ENCODE assay signal across 17 cellular contexts in the genomic region with DNA sequence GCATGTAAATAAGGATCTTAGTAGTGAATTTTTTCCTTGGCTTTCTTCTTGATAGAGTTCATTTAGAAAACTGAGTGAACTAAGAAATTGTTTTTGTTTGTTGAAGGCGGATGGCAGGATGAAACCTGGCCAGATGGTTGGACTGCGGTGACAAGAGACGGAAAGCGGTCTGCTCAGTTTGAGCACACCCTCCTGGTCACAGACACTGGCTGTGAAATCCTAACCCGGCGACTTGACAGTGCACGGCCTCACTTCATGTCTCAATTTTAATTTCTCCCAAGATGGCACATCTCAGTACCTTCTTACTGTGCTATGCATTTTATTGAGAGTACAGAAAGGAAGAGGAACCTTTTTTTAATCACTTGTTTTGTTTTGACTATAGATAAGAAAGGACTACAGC. TPM values are rescaled to one million over a fixed set of nuclear protein-coding genes. Genes with fewer than 3 reads are reported as not detected.
DNase-seq lines count a peak whose midpoint lies in the region; ATAC-seq and TF ChIP-seq lines count a peak whose summit lies in the region.
"Had no signal": no experiment of that assay in that cellular context is flagged by ENCODE, and none has a peak within 500 bp of the region (broad histone marks: within the 10 kb centered on the region; RNA-seq: fewer than 3 reads in every experiment).

No MANE protein-coding gene starts in this region.

- no peak overlapping the region for H3K4ac ChIP-seq in trophoblast cell (ENCODE audit: low read depth, low read length)

- no peaks in the 10 kb centered on the region for H3K9me3 Mint-ChIP-seq in CD8-positive, alpha-beta T cell
- peaks cover 2% of the 10 kb centered on the region for H3K9me3 Mint-ChIP-seq in endodermal cell
- H3K9me3 Mint-ChIP-seq: activated CD4-positive, alpha-beta T cell treated with anti-CD3 and anti-CD28 coated beads, Interleukin-2, amount 10 ng/mL, durations not matched to agents 7 days and 5 days had no signal

- no peak for ATAC-seq in CD8-positive, alpha-beta T cell

- no peaks in the 10 kb centered on the region for H3F3A ChIP-seq in MM.1S (ENCODE audit: insufficient read depth, low read length)

- no peak for TF ChIP-seq POLR2A in tibial nerve (IDR thresholded peaks at IDR 0.05)

- H2BK12ac ChIP-seq in trophoblast cell (ENCODE audit: low read length): peak overlapping the region; percentile 99

- no peak overlapping the region for H4K12ac ChIP-seq in trophoblast cell (ENCODE audit: low read depth, low read length)

- H3K23ac ChIP-seq in trophoblast cell (ENCODE audit: low read length): no peak overlapping the region

- peak overlapping the region; percentile 93 for H4K91ac ChIP-seq in trophoblast cell (ENCODE audit: low read depth, low read length)

- no peaks in the 10 kb centered on the region for H3K9me2 ChIP-seq in MM.1S (replicated peaks; ENCODE audit: insufficient read depth, low read length)

- H3K4me1 Mint-ChIP-seq in CD8-positive, alpha-beta T cell (ENCODE audit: low read depth): peaks cover 2% of the 10 kb centered on the region
- peaks cover 4% of the 10 kb centered on the region for H3K4me1 Mint-ChIP-seq in endodermal cell

- 93 to 96% methylated on average over 6 to 7 of the region's 7 CpGs for WGBS in endodermal cell (ENCODE audit: insufficient coverage in 1 of 2, insufficient read length in 1 of 2), 2 experiments
- no CpG with 5 or more reads among the region's 7 CpGs for WGBS in trophoblast cell (ENCODE audit: extremely low coverage, insufficient coverage, insufficient read length)
- WGBS in tibial nerve, 2 donors: 93 to 96% methylated on average over 7 of the region's 7 CpGs

- DNase-seq in CD8-positive, alpha-beta T cell: no peak
- no peak for DNase-seq in endodermal cell
- DNase-seq in trophoblast cell: no peak
- no peak for DNase-seq in MM.1S
- no peak for DNase-seq in tibial nerve (ENCODE audit: low spot score in 2 of 2)
- DNase-seq in stimulated activated CD4-positive, alpha-beta T cell treated with anti-CD3 and anti-CD28 coated beads, Interleukin-4, amount 100 ng/mL, for 4 hours: no peak
- DNase-seq: activated CD4-positive, alpha-beta T cell treated with anti-CD3 and anti-CD28 coated beads, Interleukin-2, amount 10 ng/mL, durations not matched to agents 7 days and 5 days; C1 segment of cervical spinal cord; DMS79 treated with DMSO at 0.1 percent for 48 hours; midbrain; NCI-H187; NCI-H748 treated with DMSO at 0.1 percent for 48 hours; pancreas; RPMI8226; T-helper 2 cell had no signal

- H4K8ac ChIP-seq in trophoblast cell (ENCODE audit: low read depth, low read length): peak overlapping the region; percentile 53

- no peaks in the 10 kb centered on the region for H3K27me3 Mint-ChIP-seq in CD8-positive, alpha-beta T cell (ENCODE audit: low read depth)
- H3K27me3 Mint-ChIP-seq in endodermal cell (ENCODE audit: insufficient read depth): no peaks in the 10 kb centered on the region
- H3K27me3 Mint-ChIP-seq: activated CD4-positive, alpha-beta T cell treated with anti-CD3 and anti-CD28 coated beads, Interleukin-2, amount 10 ng/mL, durations not matched to agents 7 days and 5 days had no signal

- H3K9me3 ChIP-seq in CD8-positive, alpha-beta T cell (ENCODE audit: low read length): no peaks in the 10 kb centered on the region
- H3K9me3 ChIP-seq in HUES6 (ENCODE audit: control insufficient read depth, insufficient read depth, low read depth, low read length) (no peaks in the 10 kb centered on the region), endodermal cell (ENCODE audit: control insufficient read depth, low read length) (no peaks in the 10 kb centered on the region), trophoblast cell (ENCODE audit: insufficient read depth, low read depth, low read length) (no peaks in the 10 kb centered on the region), MM.1S (replicated peaks; ENCODE audit: insufficient read depth, low read length) (no peaks in the 10 kb centered on the region), tibial nerve (no peaks in the 10 kb centered on the region)
- H3K9me3 ChIP-seq: pancreas had no signal

- H3K4me2 ChIP-seq in trophoblast cell (ENCODE audit: low read length) (no peak overlapping the region), MM.1S (ENCODE audit: low read depth, low read length) (no peak overlapping the region)

- H3K36me3 Mint-ChIP-seq in CD8-positive, alpha-beta T cell: peaks cover 64% of the 10 kb centered on the region
- H3K36me3 Mint-ChIP-seq in endodermal cell (ENCODE audit: low read depth): peaks cover 62% of the 10 kb centered on the region

- H3K79me1 ChIP-seq in trophoblast cell (ENCODE audit: low read length): peaks cover 19% of the 10 kb centered on the region

- H3K79me2 ChIP-seq in trophoblast cell (ENCODE audit: control insufficient read depth, insufficient read depth, low read length, poor library complexity): peaks cover 2% of the 10 kb centered on the region
- H3K79me2 ChIP-seq in MM.1S (ENCODE audit: low read length): no peaks in the 10 kb centered on the region

- no peak overlapping the region for H3K27ac ChIP-seq in CD8-positive, alpha-beta T cell (ENCODE audit: low read depth, low read length)
- H3K27ac ChIP-seq in HUES6 (ENCODE audit: low read depth, low read length) (0 out of 2 replicates have a peak overlapping the region, but pooled peaks have one; percentile 42), endodermal cell (ENCODE audit: low read depth, low read length) (no peak overlapping the region), trophoblast cell (ENCODE audit: low read depth, low read length) (peak overlapping the region; percentile 93), MM.1S (ENCODE audit: low read length) (no peak overlapping the region), tibial nerve (no peak overlapping the region)
- H3K27ac ChIP-seq: HL-60, pancreas had no signal

- peak overlapping the region; percentile 26 for H2BK120ac ChIP-seq in trophoblast cell (ENCODE audit: insufficient read depth, low read length, poor library complexity)

- TF ChIP-seq EP300 in tibial nerve (IDR thresholded peaks at IDR 0.05): no peak

- peak overlapping the region; percentile 11 for H3K27ac Mint-ChIP-seq in CD8-positive, alpha-beta T cell
- peak overlapping the region; percentile 58 for H3K27ac Mint-ChIP-seq in endodermal cell
- H3K27ac Mint-ChIP-seq: activated CD4-positive, alpha-beta T cell treated with anti-CD3 and anti-CD28 coated beads, Interleukin-2, amount 10 ng/mL, durations not matched to agents 7 days and 5 days had no signal

- CTCF ChIA-PET in CD8-positive, alpha-beta T cell (lab: Charles Lee): interaction anchor here (0.7 to 13.9 kb wide), 2 partner anchors 66 to 563 kb away, joined by 3 to 251 read pairs; a partner anchor contains a TSS

- no peak overlapping the region for H3K4me3 Mint-ChIP-seq in CD8-positive, alpha-beta T cell
- no peak overlapping the region for H3K4me3 Mint-ChIP-seq in endodermal cell
- H3K4me3 Mint-ChIP-seq: activated CD4-positive, alpha-beta T cell treated with anti-CD3 and anti-CD28 coated beads, Interleukin-2, amount 10 ng/mL, durations not matched to agents 7 days and 5 days had no signal

- intact Hi-C loops in CD8-positive, alpha-beta T cell (cut with DNase I, micrococcal nuclease): no loop called here

- no peaks in the 10 kb centered on the region for H3K27me3 ChIP-seq in CD8-positive, alpha-beta T cell (ENCODE audit: insufficient read depth, low read length)
- H3K27me3 ChIP-seq in HUES6 (ENCODE audit: control insufficient read depth, insufficient read depth, low read length) (no peaks in the 10 kb centered on the region), endodermal cell (ENCODE audit: control insufficient read depth, insufficient read depth, low read length, poor library complexity, severe bottlenecking) (no peaks in the 10 kb centered on the region), trophoblast cell (ENCODE audit: insufficient read depth, low read length) (no peaks in the 10 kb centered on the region), MM.1S (replicated peaks; ENCODE audit: insufficient read depth, low read length) (no peaks in the 10 kb centered on the region), tibial nerve (no peaks in the 10 kb centered on the region)
- H3K27me3 ChIP-seq: pancreas had no signal

- no peak overlapping the region for H3K4me3 ChIP-seq in CD8-positive, alpha-beta T cell (ENCODE audit: low read depth, low read length)
- no peak overlapping the region for H3K4me3 ChIP-seq in HUES6 (ENCODE audit: low read depth, low read length)
- no peak overlapping the region for H3K4me3 ChIP-seq in endodermal cell (ENCODE audit: low read length)
- H3K4me3 ChIP-seq in trophoblast cell (ENCODE audit: low read depth, low read length): no peak overlapping the region
- H3K4me3 ChIP-seq in MM.1S (ENCODE audit: low read length): no peak overlapping the region
- H3K4me3 ChIP-seq in tibial nerve: no peak overlapping the region
- H3K4me3 ChIP-seq: pancreas had no signal

- peak overlapping the region; percentile 96 for H2BK5ac ChIP-seq in trophoblast cell (ENCODE audit: low read depth, low read length, poor library complexity)

- POLR2A ChIA-PET in CD8-positive, alpha-beta T cell (lab: Charles Lee): no interaction called here

- H3K9ac ChIP-seq in HUES6 (ENCODE audit: low read length): no peak overlapping the region
- H3K9ac ChIP-seq in endodermal cell (ENCODE audit: extremely low read depth, low read length, poor library complexity, severe bottlenecking): no peak overlapping the region
- peak overlapping the region; percentile 33 for H3K9ac ChIP-seq in trophoblast cell (ENCODE audit: low read length)
- H3K9ac ChIP-seq in MM.1S (ENCODE audit: low read length): no peak overlapping the region

- H4K20me1 ChIP-seq in MM.1S (ENCODE audit: insufficient read depth, low read length): no peaks in the 10 kb centered on the region

- peak overlapping the region; percentile 95 for H3K14ac ChIP-seq in trophoblast cell (ENCODE audit: low read length)

- H3K36me3 ChIP-seq in CD8-positive, alpha-beta T cell (ENCODE audit: insufficient read depth, low read length): peaks cover 5% of the 10 kb centered on the region
- H3K36me3 ChIP-seq in HUES6 (ENCODE audit: control insufficient read depth, insufficient read depth, low read length) (peaks cover 52% of the 10 kb centered on the region), endodermal cell (ENCODE audit: control insufficient read depth, insufficient read depth, low read length) (peaks cover 58% of the 10 kb centered on the region), trophoblast cell (ENCODE audit: control insufficient read depth in 1 of 2, insufficient read depth in 2 of 2, low read length in 2 of 2) (peaks cover 7 to 12% of the 10 kb centered on the region in 2 experiments), MM.1S (replicated peaks; ENCODE audit: insufficient read depth, low read length) (no peaks in the 10 kb centered on the region; the same call in 1 of the 2 replicates), tibial nerve (peaks cover 0 to 55% (median 0%) of the 10 kb centered on the region in 3 donors)
- H3K36me3 ChIP-seq: pancreas had no signal

- H3K4me1 ChIP-seq in CD8-positive, alpha-beta T cell (ENCODE audit: insufficient read depth, low read length): no peaks in the 10 kb centered on the region
- peaks cover 14% of the 10 kb centered on the region; the same call in 1 of the 2 replicates for H3K4me1 ChIP-seq in HUES6 (ENCODE audit: control insufficient read depth, insufficient read depth, low read length)
- no peaks in the 10 kb centered on the region for H3K4me1 ChIP-seq in endodermal cell (ENCODE audit: control insufficient read depth, insufficient read depth, low read length)
- peaks cover 8 to 16% of the 10 kb centered on the region in 2 experiments for H3K4me1 ChIP-seq in trophoblast cell (ENCODE audit: control insufficient read depth in 1 of 2, insufficient read depth in 2 of 2, low read length in 2 of 2)
- no peaks in the 10 kb centered on the region for H3K4me1 ChIP-seq in MM.1S (ENCODE audit: low read length)
- H3K4me1 ChIP-seq in tibial nerve: peaks cover 0 to 4% (median under 1%) of the 10 kb centered on the region in 4 donors
- H3K4me1 ChIP-seq: pancreas had no signal

- H2AFZ ChIP-seq in trophoblast cell (ENCODE audit: insufficient read depth, low read length, poor library complexity) (no peak overlapping the region), MM.1S (ENCODE audit: low read length) (no peak overlapping the region)

- peak overlapping the region; percentile 49 for H3K18ac ChIP-seq in trophoblast cell (ENCODE audit: low read length)

- H2AK5ac ChIP-seq in trophoblast cell (ENCODE audit: low read length): no peak overlapping the region

- TF ChIP-seq CTCF in CD8-positive, alpha-beta T cell (IDR thresholded peaks at IDR 0.05): no peak
- TF ChIP-seq CTCF in endodermal cell (conservative IDR thresholded peaks at IDR 0.05) (no peak), MM.1S (IDR thresholded peaks at IDR 0.05; ENCODE audit: low read length) (no peak), tibial nerve (IDR thresholded peaks at IDR 0.05) (no peak)

RNA-seq across cellular contexts. Expression of a gene that starts 27.5 kb away (rescaled TPM):
- 10 to 100 TPM; 50.0 to 51.7 TPM for total RNA-seq in CD8-positive, alpha-beta T cell
- total RNA-seq in endodermal cell: 100 to 1,000 TPM; 272 to 317 TPM
- 218 TPM for polyA plus RNA-seq in endodermal cell (2013, experiment 1 of 2)
- 203 TPM for polyA plus RNA-seq in endodermal cell (2013, experiment 2 of 2)
- 129 and 132 TPM in 2 replicates for polyA plus RNA-seq in trophoblast cell (2013)
- 100 to 1,000 TPM; 111 to 139 (median 122) TPM for total RNA-seq in tibial nerve

Comparison
In these comparisons a context has a peak if more than half of its experiments do, and no peak if none do; other contexts are left out.
1. H3K27ac ChIP-seq: peak in HUES6 (single experiment) and trophoblast cell (single experiment); none in CD8-positive, alpha-beta T cell (single experiment), endodermal cell (single experiment), MM.1S (single experiment) and tibial nerve (0 of 4).